ENCODE assay signal across 32 cellular contexts in the genomic region with DNA sequence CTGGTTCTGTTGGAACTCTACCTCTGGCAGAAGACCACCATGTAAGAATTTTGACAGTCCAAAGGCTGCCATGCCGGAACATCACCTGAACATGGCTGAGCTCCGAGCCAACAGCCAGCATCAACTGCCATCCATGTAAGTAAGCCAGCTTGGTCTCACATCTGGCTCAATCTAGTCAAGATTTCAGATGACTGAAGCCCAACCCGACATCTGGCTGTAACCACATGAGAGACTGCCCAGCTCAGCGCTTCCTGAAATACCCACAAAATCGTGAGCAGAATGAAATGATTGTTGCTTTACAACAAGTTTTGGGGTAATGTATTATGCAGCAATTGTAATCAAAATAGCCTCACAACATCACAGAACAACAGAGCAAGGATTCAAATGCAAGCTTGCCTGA. TPM values are rescaled to one million over a fixed set of nuclear protein-coding genes. Genes with fewer than 3 reads are reported as not detected.
"Had no signal": no experiment of that assay in that cellular context is flagged by ENCODE, and none has a peak within 500 bp of the region (broad histone marks: within the 10 kb centered on the region; RNA-seq: fewer than 3 reads in every experiment).

No MANE protein-coding gene starts in this region.

- H3K4me3 ChIP-seq: ascending aorta, PC-9, SJCRH30, SK-N-MC had no signal

- FAIRE-seq: RCC 7860, TTC549 had no signal

- H3K4me1 Mint-ChIP-seq: activated CD4-positive, alpha-beta T cell treated with anti-CD3 and anti-CD28 coated beads, Interleukin-2, amount 10 ng/mL, durations not matched to agents 24 days and 14 days; activated naive CD4-positive, alpha-beta T cell treated with anti-CD3 and anti-CD28 coated beads, Interleukin-2, amount 50 U/mL, for 24 hours; activated naive CD8-positive, alpha-beta T cell treated with anti-CD3 and anti-CD28 coated beads, Interleukin-2, amount 10 ng/mL, durations not matched to agents 7 days and 5 days had no signal

- H3K27me3 ChIP-seq: ascending aorta, SJCRH30 had no signal

- ATAC-seq: activated CD8-positive, alpha-beta T cell treated with anti-CD3 and anti-CD28 coated beads for 36 hours had no signal

- H3K36me3 Mint-ChIP-seq: activated naive CD4-positive, alpha-beta T cell treated with anti-CD3 and anti-CD28 coated beads, Interleukin-2, amount 50 U/mL, for 24 hours; activated naive CD8-positive, alpha-beta T cell treated with anti-CD3 and anti-CD28 coated beads, Interleukin-2, amount 10 ng/mL, durations not matched to agents 7 days and 5 days had no signal

- H2AFZ ChIP-seq: PC-9 had no signal

- H3K4me3 Mint-ChIP-seq: activated CD4-positive, alpha-beta T cell treated with anti-CD3 and anti-CD28 coated beads, Interleukin-2, amount 10 ng/mL, durations not matched to agents 24 days and 14 days; activated CD8-positive, alpha-beta T cell treated with anti-CD3 and anti-CD28 coated beads for 36 hours; activated naive CD4-positive, alpha-beta T cell treated with anti-CD3 and anti-CD28 coated beads, Interleukin-2, amount 50 U/mL, for 24 hours; activated naive CD8-positive, alpha-beta T cell treated with anti-CD3 and anti-CD28 coated beads, Interleukin-2, amount 10 ng/mL, durations not matched to agents 7 days and 5 days; T-helper 1 cell treated with Interleukin-12 subunit alpha and Interleukin-12 subunit beta and Interleukin-4 antibody, amounts not matched to agents 30 μg/mL and 1 μg/mL, for 36 hours; T-helper 2 cell treated with Interferon-gamma antibody and Interleukin-4, amounts not matched to agents 5 μg/mL and 100 μg/mL, for 36 hours had no signal

- H3K9me3 Mint-ChIP-seq: activated CD4-positive, alpha-beta T cell treated with anti-CD3 and anti-CD28 coated beads, Interleukin-2, amount 10 ng/mL, durations not matched to agents 24 days and 14 days; activated CD8-positive, alpha-beta T cell treated with anti-CD3 and anti-CD28 coated beads for 36 hours; activated naive CD4-positive, alpha-beta T cell treated with anti-CD3 and anti-CD28 coated beads, Interleukin-2, amount 50 U/mL, for 24 hours; activated naive CD8-positive, alpha-beta T cell treated with anti-CD3 and anti-CD28 coated beads, Interleukin-2, amount 10 ng/mL, durations not matched to agents 7 days and 5 days; activated T-helper 2 cell treated with anti-CD3 and anti-CD28 coated beads, Interferon-gamma antibody, Interleukin-2, Interleukin-4, amounts not matched to agents 10 μg/mL and 5 μg/mL and 100 μg/mL, durations not matched to agents 14 hours and 24 hours and 36 hours; T-helper 1 cell treated with Interleukin-12 subunit alpha and Interleukin-12 subunit beta and Interleukin-4 antibody, amounts not matched to agents 30 μg/mL and 1 μg/mL, for 36 hours; T-helper 2 cell treated with Interferon-gamma antibody and Interleukin-4, amounts not matched to agents 5 μg/mL and 100 μg/mL, for 36 hours had no signal

- H3K27ac ChIP-seq: ascending aorta, PC-9, SJCRH30, SK-N-MC had no signal

- DNase-seq: activated CD4-positive, alpha-beta T cell treated with anti-CD3 and anti-CD28 coated beads, Interleukin-2, amount 10 ng/mL, durations not matched to agents 24 days and 14 days; activated CD4-positive, alpha-beta T cell treated with anti-CD3 and anti-CD28 coated beads, Interleukin-2, amount 50 U/mL, for 4 hours; activated CD8-positive, alpha-beta T cell treated with anti-CD3 and anti-CD28 coated beads for 36 hours; activated gamma-delta T cell; activated naive CD4-positive, alpha-beta T cell treated with Interleukin-2 at 50 U/mL for 16 hours; activated naive CD8-positive, alpha-beta T cell treated with anti-CD3 and anti-CD28 coated beads, Interleukin-2, amount 10 ng/mL, durations not matched to agents 7 days and 5 days; activated T-cell treated with anti-CD3 and anti-CD28 coated beads, Interleukin-2, amount 50 U/mL, for 1 hour; amygdala; NCI-H1105; NCI-H1436; NCI-H1694 treated with DMSO at 0.1 percent for 48 hours; NCI-H2029; NCI-H2107; NCI-H2171; NCI-H510A; NCI-H526; NCI-H748 treated with DMSO at 0.1 percent for 48 hours; SHP77; SJCRH30 had no signal

- H3K36me3 ChIP-seq: ascending aorta, SJCRH30 had no signal

- H3K9me3 ChIP-seq: SJCRH30 had no signal

- H3K27ac Mint-ChIP-seq: activated CD4-positive, alpha-beta T cell treated with anti-CD3 and anti-CD28 coated beads, Interleukin-2, amount 10 ng/mL, durations not matched to agents 24 days and 14 days; activated CD8-positive, alpha-beta T cell treated with anti-CD3 and anti-CD28 coated beads for 36 hours; activated naive CD4-positive, alpha-beta T cell treated with anti-CD3 and anti-CD28 coated beads, Interleukin-2, amount 50 U/mL, for 24 hours; activated naive CD8-positive, alpha-beta T cell treated with anti-CD3 and anti-CD28 coated beads, Interleukin-2, amount 10 ng/mL, durations not matched to agents 7 days and 5 days; activated T-helper 2 cell treated with anti-CD3 and anti-CD28 coated beads, Interferon-gamma antibody, Interleukin-2, Interleukin-4, amounts not matched to agents 10 μg/mL and 5 μg/mL and 100 μg/mL, durations not matched to agents 14 hours and 24 hours and 36 hours; T-helper 1 cell treated with Interleukin-12 subunit alpha and Interleukin-12 subunit beta and Interleukin-4 antibody, amounts not matched to agents 30 μg/mL and 1 μg/mL, for 36 hours; T-helper 2 cell treated with Interferon-gamma antibody and Interleukin-4, amounts not matched to agents 5 μg/mL and 100 μg/mL, for 36 hours had no signal

- H3K4me1 ChIP-seq: ascending aorta, SJCRH30 had no signal

- H3K4me2 ChIP-seq: PC-9 had no signal

RNA-seq across cellular contexts. Expression of a gene that starts 32.9 kb away (rescaled TPM):
- total RNA-seq: activated CD4-positive, alpha-beta T cell treated with anti-CD3 and anti-CD28 coated beads, Interleukin-2, amount 10 ng/mL, durations not matched to agents 24 days and 14 days; activated CD8-positive, alpha-beta memory T cell treated with anti-CD3 and anti-CD28 coated beads for 36 hours; activated CD8-positive, alpha-beta T cell treated with anti-CD3 and anti-CD28 coated beads for 36 hours; activated naive CD8-positive, alpha-beta T cell treated with anti-CD3 and anti-CD28 coated beads, Interleukin-2, amount 10 ng/mL, durations not matched to agents 7 days and 5 days; activated T-helper 2 cell treated with anti-CD3 and anti-CD28 coated beads, Interferon-gamma antibody, Interleukin-2, Interleukin-4, amounts not matched to agents 10 μg/mL and 5 μg/mL and 100 μg/mL, durations not matched to agents 14 hours and 24 hours and 36 hours; ascending aorta; cardiac septum; M059J; OCI-LY7; PC-9 had no signal
